24 cellular contexts compared by ENCODE assay signal in the genomic region with DNA sequence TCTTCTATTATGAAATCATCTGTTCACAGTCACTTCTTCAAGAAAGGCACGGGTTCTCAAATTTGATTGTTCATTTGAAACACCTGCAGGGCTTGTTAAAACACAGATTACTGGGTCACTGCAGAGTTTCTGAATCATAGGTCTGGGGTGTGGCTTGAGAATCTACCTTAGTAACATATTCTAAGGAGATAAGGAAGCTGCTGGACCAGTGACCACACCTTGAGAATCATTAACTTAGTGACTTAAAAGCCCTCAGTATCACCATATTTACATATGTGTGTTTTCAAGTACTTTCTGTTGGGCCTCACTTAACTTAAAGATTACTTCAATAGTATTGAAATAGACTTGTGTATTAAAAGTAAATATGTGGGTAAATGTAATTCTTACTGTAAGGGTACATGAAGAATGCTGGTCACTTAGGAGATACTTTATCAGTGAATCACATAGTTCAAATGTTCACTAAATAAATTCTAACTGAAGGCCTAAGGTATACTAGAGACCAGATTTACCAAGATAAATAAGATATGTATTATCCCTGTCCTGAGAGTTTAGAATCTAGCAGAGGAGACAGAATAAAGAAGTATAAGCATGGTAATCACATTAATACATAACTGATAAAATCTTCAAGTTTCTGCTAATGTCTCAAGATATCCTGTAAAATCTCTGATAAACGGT.
A peak's percentile ranks its signal among the peaks of the same experiment; 100 is the strongest.
DNase-seq lines count a peak whose midpoint lies in the region; ATAC-seq, FAIRE-seq and TF ChIP-seq lines count a peak whose summit lies in the region.
"Had no signal": no experiment of that assay in that cellular context is flagged by ENCODE, and none has a peak within 500 bp of the region (broad histone marks: within the 10 kb centered on the region; RNA-seq: fewer than 3 reads in every experiment).

No MANE protein-coding gene starts in this region.

- ATAC-seq in RWPE2 (ENCODE audit: low read depth) (peak; percentile 62), HG02852 (IDR thresholded peaks at IDR 0.05; ENCODE audit: unreplicated experiment) (no peak)
- ATAC-seq: activated naive CD8-positive, alpha-beta T cell treated with anti-CD3 and anti-CD28 coated beads, Interleukin-2, amount 50 U/mL, for 24 hours; HepG2; Right ventricle myocardium inferior; stimulated activated naive CD8-positive, alpha-beta T cell treated with anti-CD3 and anti-CD28 coated beads, Interleukin-15, Interleukin-2, amounts not matched to agents 100 U/mL and 50 U/mL, for 24 hours had no signal

- H3K27me3 ChIP-seq in RWPE2 (ENCODE audit: insufficient read depth, poor library complexity, severe bottlenecking) (no peaks in the 10 kb centered on the region), stomach (no peaks in the 10 kb centered on the region)
- H3K27me3 ChIP-seq: brain microvascular endothelial cell, neural progenitor cell, upper lobe of left lung had no signal

- TF ChIP-seq EP300 in stomach (IDR thresholded peaks at IDR 0.05), result no peak

- 27 to 50% (median 43%) methylated on average over 2 of the region's 2 CpGs for WGBS in stomach, 5 donors

- H3K27ac ChIP-seq in RWPE2 (ENCODE audit: poor library complexity, severe bottlenecking), result no peak overlapping the region
- H3K27ac ChIP-seq in stomach, result peak overlapping the region; percentile 22 to 86 (median 62)
- H3K27ac ChIP-seq: brain microvascular endothelial cell, neural progenitor cell, skin epidermis, upper lobe of left lung had no signal

- TF ChIP-seq POLR2A in H54 (IDR thresholded peaks at IDR 0.05; ENCODE audit: low read depth, low read length) (no peak), stomach (IDR thresholded peaks at IDR 0.05) (no peak)

- H3K36me3 ChIP-seq in RWPE2 (ENCODE audit: low read depth), result no peaks in the 10 kb centered on the region
- no peaks in the 10 kb centered on the region for H3K36me3 ChIP-seq in stomach
- H3K36me3 ChIP-seq: brain microvascular endothelial cell, HAP-1, neural progenitor cell, upper lobe of left lung had no signal

- DNase-seq in H54 (ENCODE audit: insufficient read length, low spot score) (no peak), RWPE2 (ENCODE audit: low spot score) (no peak), iris pigment epithelial cell (ENCODE audit: low read depth) (peak; percentile 0), stomach (peak; percentile 36), SIG-M5 treated with dmso at 0.1 percent for 504 hours (lab: John Stamatoyannopoulos, UW; ENCODE audit: unreplicated experiment) (no peak)
- no peak for DNase-seq in stimulated activated CD4-positive, alpha-beta T cell treated with anti-CD3 and anti-CD28 coated beads, Interleukin-15, amount 100 ng/mL, for 24 hours
- DNase-seq: activated CD4-positive, alpha-beta T cell treated with anti-CD3 and anti-CD28 coated beads, Interleukin-2, amount 10 ng/mL, durations not matched to agents 24 days and 14 days; activated naive CD8-positive, alpha-beta T cell treated with anti-CD3 and anti-CD28 coated beads, Interleukin-2, amount 50 U/mL, for 24 hours; brain microvascular endothelial cell; dermis blood vessel endothelial cell; erythroblast; NCI-H2107; NCI-H510A treated with DMSO at 0.1 percent for 48 hours; stimulated activated CD4-positive, alpha-beta T cell treated with anti-CD3 and anti-CD28 coated beads, Interleukin-2, amount 100 ng/mL, for 48 hours; stimulated activated naive CD8-positive, alpha-beta T cell treated with anti-CD3 and anti-CD28 coated beads, Interleukin-15, Interleukin-2, amounts not matched to agents 100 U/mL and 50 U/mL, for 24 hours; T-helper 1 cell; upper lobe of left lung had no signal

- FAIRE-seq in H54 (lab: Jason Lieb, UNC), result peak; percentile 82
- FAIRE-seq: frontal cortex, HepG2 had no signal

- intact Hi-C loops in stomach (cut with DNase I; ENCODE audit: low total_unique reads), result no loop called here

- H3K4me1 ChIP-seq in RWPE2 (ENCODE audit: insufficient read depth, poor library complexity, severe bottlenecking) (peaks cover 10% of the 10 kb centered on the region), stomach (peaks cover 0 to 8% (median 2%) of the 10 kb centered on the region in 4 donors)
- H3K4me1 ChIP-seq: HAP-1, neural progenitor cell, upper lobe of left lung had no signal

- no peak for TF ChIP-seq CTCF in RWPE2 (IDR thresholded peaks at IDR 0.05; ENCODE audit: poor library complexity, severe bottlenecking)
- TF ChIP-seq CTCF in stomach (IDR thresholded peaks at IDR 0.05), result no peak

- H3K9me3 ChIP-seq in RWPE2 (ENCODE audit: severe bottlenecking) (no peaks in the 10 kb centered on the region), stomach (no peaks in the 10 kb centered on the region)
- H3K9me3 ChIP-seq: HAP-1, upper lobe of left lung had no signal

- H3K4me3 ChIP-seq in RWPE2 (ENCODE audit: severe bottlenecking), result no peak overlapping the region
- no peak overlapping the region for H3K4me3 ChIP-seq in stomach
- H3K4me3 ChIP-seq: HAP-1, neural progenitor cell, skin epidermis, upper lobe of left lung had no signal

Comparison
In these comparisons a context has a peak if more than half of its experiments do, and no peak if none do; other contexts are left out.
1. DNase-seq: peak in iris pigment epithelial cell (single experiment) and stomach (single experiment); none in H54 (single experiment), RWPE2 (single experiment), stimulated activated CD4-positive, alpha-beta T cell treated with anti-CD3 and anti-CD28 coated beads, Interleukin-15, amount 100 ng/mL, for 24 hours (single experiment) and SIG-M5 treated with dmso at 0.1 percent for 504 hours (single experiment).